Comparison of ENCODE assay signal across 2 cellular contexts in the genomic region with DNA sequence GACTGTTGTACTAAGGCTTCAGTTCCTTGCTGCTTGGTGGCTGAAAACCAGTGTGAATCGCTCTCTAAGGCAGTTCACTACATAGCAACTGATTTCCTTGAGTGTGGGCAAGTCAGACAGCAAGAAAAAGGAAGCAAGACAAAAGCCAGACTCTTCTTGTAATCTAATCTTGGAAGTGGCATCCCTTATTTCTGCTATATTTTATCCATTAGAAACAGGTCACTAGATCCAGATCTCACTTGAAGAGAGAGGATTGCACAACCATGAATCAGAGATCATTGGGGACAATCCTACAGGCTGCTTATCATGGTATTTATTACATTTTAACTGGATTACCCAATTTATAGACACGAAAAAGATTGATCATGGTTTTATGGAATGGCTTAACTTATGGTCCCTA.
A peak's percentile ranks its signal among the peaks of the same experiment; 100 is the strongest.
TF ChIP-seq lines count a peak whose summit lies in the region.

No MANE protein-coding gene starts in this region.

TF ChIP-seq in IMR-90, 13 proteins besides CTCF, POLR2A, EP300 and RAD21 (continued from another document):
- TF ChIP-seq RFX5 (IDR thresholded peaks at IDR 0.05; ENCODE audit: low read depth, low read length) = no peak
- TF ChIP-seq BHLHE40 (IDR thresholded peaks at IDR 0.05; ENCODE audit: low read depth, low read length) = no peak
- TF ChIP-seq MAZ (IDR thresholded peaks at IDR 0.05; ENCODE audit: borderline replicate concordance, low read depth, low read length) = no peak
- TF ChIP-seq NFE2L2 (IDR thresholded peaks at IDR 0.05; ENCODE audit: low read depth, low read length) = no peak

TF ChIP-seq in SK-N-SH treated with all-trans-retinoic acid at 6 μM for 48 hours, 23 proteins besides CTCF, POLR2A, EP300 and RAD21:
- TF ChIP-seq CSRNP3 (CRISPR knock-in tag; IDR thresholded peaks at IDR 0.05) = peak; percentile 55; the same call in 1 of the 2 replicates
- no peak for TF ChIP-seq TOX (CRISPR knock-in tag; IDR thresholded peaks at IDR 0.05; ENCODE audit: borderline replicate concordance)
- peak; percentile 73; the same call in 1 of the 2 replicates for TF ChIP-seq TCF4 (CRISPR knock-in tag; IDR thresholded peaks at IDR 0.05; ENCODE audit: borderline replicate concordance)
- 0 out of 2 replicates have a peak, but pooled peaks have one; percentile 79 for TF ChIP-seq POU6F1 (CRISPR knock-in tag; IDR thresholded peaks at IDR 0.05; ENCODE audit: borderline replicate concordance, low read depth)
- no peak for TF ChIP-seq BACH2 (CRISPR knock-in tag; IDR thresholded peaks at IDR 0.05; ENCODE audit: borderline replicate concordance)
- TF ChIP-seq, protein P1, sequence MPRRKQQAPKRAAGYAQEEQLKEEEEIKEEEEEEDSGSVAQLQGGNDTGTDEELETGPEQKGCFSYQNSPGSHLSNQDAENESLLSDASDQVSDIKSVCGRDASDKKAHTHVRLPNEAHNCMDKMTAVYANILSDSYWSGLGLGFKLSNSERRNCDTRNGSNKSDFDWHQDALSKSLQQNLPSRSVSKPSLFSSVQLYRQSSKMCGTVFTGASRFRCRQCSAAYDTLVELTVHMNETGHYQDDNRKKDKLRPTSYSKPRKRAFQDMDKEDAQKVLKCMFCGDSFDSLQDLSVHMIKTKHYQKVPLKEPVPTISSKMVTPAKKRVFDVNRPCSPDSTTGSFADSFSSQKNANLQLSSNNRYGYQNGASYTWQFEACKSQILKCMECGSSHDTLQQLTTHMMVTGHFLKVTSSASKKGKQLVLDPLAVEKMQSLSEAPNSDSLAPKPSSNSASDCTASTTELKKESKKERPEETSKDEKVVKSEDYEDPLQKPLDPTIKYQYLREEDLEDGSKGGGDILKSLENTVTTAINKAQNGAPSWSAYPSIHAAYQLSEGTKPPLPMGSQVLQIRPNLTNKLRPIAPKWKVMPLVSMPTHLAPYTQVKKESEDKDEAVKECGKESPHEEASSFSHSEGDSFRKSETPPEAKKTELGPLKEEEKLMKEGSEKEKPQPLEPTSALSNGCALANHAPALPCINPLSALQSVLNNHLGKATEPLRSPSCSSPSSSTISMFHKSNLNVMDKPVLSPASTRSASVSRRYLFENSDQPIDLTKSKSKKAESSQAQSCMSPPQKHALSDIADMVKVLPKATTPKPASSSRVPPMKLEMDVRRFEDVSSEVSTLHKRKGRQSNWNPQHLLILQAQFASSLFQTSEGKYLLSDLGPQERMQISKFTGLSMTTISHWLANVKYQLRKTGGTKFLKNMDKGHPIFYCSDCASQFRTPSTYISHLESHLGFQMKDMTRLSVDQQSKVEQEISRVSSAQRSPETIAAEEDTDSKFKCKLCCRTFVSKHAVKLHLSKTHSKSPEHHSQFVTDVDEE (CRISPR knock-in tag; IDR thresholded peaks at IDR 0.05) = peak; percentile 32; the same call in 1 of the 2 replicates
- no peak for TF ChIP-seq GLIS3 (CRISPR knock-in tag; IDR thresholded peaks at IDR 0.05)
- TF ChIP-seq SNAI2 (CRISPR knock-in tag; IDR thresholded peaks at IDR 0.05) = peak; percentile 83; the same call in 1 of the 2 replicates
- TF ChIP-seq ARNTL (CRISPR knock-in tag; IDR thresholded peaks at IDR 0.05; ENCODE audit: borderline replicate concordance, low read depth) = no peak
- TF ChIP-seq ZC3H10 (CRISPR knock-in tag; IDR thresholded peaks at IDR 0.05) = peak; percentile 90
- TF ChIP-seq PPARA (CRISPR knock-in tag; IDR thresholded peaks at IDR 0.05; ENCODE audit: borderline replicate concordance) = no peak
- TF ChIP-seq ISL1 (CRISPR knock-in tag; IDR thresholded peaks at IDR 0.05) = peak; percentile 77
- TF ChIP-seq ZNF8 (CRISPR knock-in tag; IDR thresholded peaks at IDR 0.05) = no peak
- peak; percentile 38; the same call in 1 of the 2 replicates for TF ChIP-seq PATZ1 (CRISPR knock-in tag; IDR thresholded peaks at IDR 0.05; ENCODE audit: borderline replicate concordance)
- no peak for TF ChIP-seq CREB5 (CRISPR knock-in tag; IDR thresholded peaks at IDR 0.05; ENCODE audit: low read depth)
- TF ChIP-seq ZFP3 (CRISPR knock-in tag; IDR thresholded peaks at IDR 0.05) = no peak
- no peak for TF ChIP-seq ESRRG (CRISPR knock-in tag; IDR thresholded peaks at IDR 0.05)
